ENCODE assay signal across 9 cellular contexts in the genomic region with DNA sequence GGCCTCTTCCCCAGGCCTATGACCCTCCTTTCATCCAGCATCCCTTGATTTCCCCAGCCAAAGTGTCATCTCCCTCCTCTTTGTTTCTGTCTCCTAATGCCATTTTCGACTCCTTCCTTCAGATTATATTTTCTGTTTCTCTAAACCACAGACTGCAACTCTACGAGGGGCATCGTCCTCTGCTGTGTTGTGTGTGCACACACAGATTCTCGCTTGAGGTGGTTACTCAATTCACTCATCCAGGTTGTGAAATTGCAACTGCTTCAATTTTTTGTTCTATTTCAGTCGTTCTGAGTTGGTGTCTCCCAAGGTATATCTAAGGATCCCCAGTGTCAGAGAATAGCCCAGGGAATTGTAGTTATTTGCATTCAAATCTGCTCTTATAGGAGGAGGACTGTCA.
"Had no signal": no experiment of that assay in that cellular context is flagged by ENCODE, and none has a peak within 500 bp of the region (broad histone marks: within the 10 kb centered on the region; RNA-seq: fewer than 3 reads in every experiment).

No MANE protein-coding gene starts in this region.

- H3K36me3 Mint-ChIP-seq: activated naive CD8-positive, alpha-beta T cell had no signal

- H3K27ac ChIP-seq: brain microvascular endothelial cell, gastroesophageal sphincter, stomach, thoracic aorta had no signal

- H3K4me1 ChIP-seq: gastroesophageal sphincter had no signal

- H3K9me3 ChIP-seq: gastroesophageal sphincter, stomach, thoracic aorta had no signal

- H3K27me3 Mint-ChIP-seq: dendritic cell treated with granulocyte-macrophage colony-stimulating factor and Interleukin-4, amounts not matched to agents 40 ng/mL and 50 ng/mL, for 4 days had no signal

- H3K36me3 ChIP-seq: brain microvascular endothelial cell, gastroesophageal sphincter, stomach, thoracic aorta had no signal

- H3K9me3 Mint-ChIP-seq: activated B cell treated with CpG ODN at 0.5 μM for 24 hours; dendritic cell treated with granulocyte-macrophage colony-stimulating factor and Interleukin-4, amounts not matched to agents 40 ng/mL and 50 ng/mL, for 4 days; effector memory CD8-positive, alpha-beta T cell had no signal

- H3K4me1 Mint-ChIP-seq: activated B cell treated with CpG ODN at 0.5 μM for 24 hours had no signal

- H3K27me3 ChIP-seq: brain microvascular endothelial cell, gastroesophageal sphincter, stomach had no signal

- H3K4me3 ChIP-seq: gastroesophageal sphincter, stomach, thoracic aorta had no signal

- H3K4me3 Mint-ChIP-seq: activated B cell treated with CpG ODN at 0.5 μM for 24 hours; activated naive CD8-positive, alpha-beta T cell; dendritic cell treated with granulocyte-macrophage colony-stimulating factor and Interleukin-4, amounts not matched to agents 40 ng/mL and 50 ng/mL, for 4 days; effector memory CD8-positive, alpha-beta T cell had no signal

- DNase-seq: activated B cell treated with CpG ODN at 0.5 μM for 24 hours, left ventricle myocardium superior had no signal

- H3K27ac Mint-ChIP-seq: activated B cell treated with CpG ODN at 0.5 μM for 24 hours; activated naive CD8-positive, alpha-beta T cell; effector memory CD8-positive, alpha-beta T cell had no signal
